ENCODE assay signal across 10 cellular contexts in genomic region chr20:17896247-17896723, GRCh38.
DNase-seq lines count a peak whose midpoint lies in the region; TF ChIP-seq lines count a peak whose summit lies in the region.
"Had no signal": no experiment of that assay in that cellular context is flagged by ENCODE, and none has a peak within 500 bp of the region (broad histone marks: within the 10 kb centered on the region; RNA-seq: fewer than 3 reads in every experiment).

No MANE protein-coding gene starts in this region.

- H3K79me2 ChIP-seq in fibroblast of lung (ENCODE audit: control insufficient read depth, insufficient read depth, low read length) (no peaks in the 10 kb centered on the region), neural progenitor cell (ENCODE audit: low read depth) (no peaks in the 10 kb centered on the region)

- no peak for TF ChIP-seq POLR2A in vagina (IDR thresholded peaks at IDR 0.05)

- H3K4me1 ChIP-seq in fibroblast of lung (ENCODE audit: control insufficient read depth, extremely low read depth, insufficient read depth, low read length) (peaks cover 7% of the 10 kb centered on the region), neural progenitor cell (no peaks in the 10 kb centered on the region), vagina (peaks cover 5% of the 10 kb centered on the region)

- H3K4me3 ChIP-seq in fibroblast of lung (replicated peaks in 1 of 4; ENCODE audit: control extremely low read depth in 1 of 4, insufficient read depth in 1 of 4, low read depth in 3 of 4, low read length in 4 of 4) (peak overlapping the region in 1 of 4 experiments; percentile 52), neural progenitor cell (no peak overlapping the region), vagina (no peak overlapping the region)

- TF ChIP-seq CTCF in fibroblast of lung (conservative IDR thresholded peaks at IDR 0.05 in 1 of 2, IDR thresholded peaks at IDR 0.05 in 1 of 2; ENCODE audit: low read depth in 1 of 2, low read length in 2 of 2) (no peak), neural progenitor cell (IDR thresholded peaks at IDR 0.05) (no peak), vagina (IDR thresholded peaks at IDR 0.05) (no peak)

- intact Hi-C loops in vagina (cut with DNase I): loop anchor here (5.0 to 10.0 kb wide), 2 partner anchors 214 to 361 kb away; partner anchors contain the start of genes BFSP1 and RRBP1
- intact Hi-C loops in activated naive CD4-positive, alpha-beta T cell treated with anti-CD3 and anti-CD28 coated beads for 36 hours (cut with micrococcal nuclease): loop anchor here (5.0 to 10.0 kb wide), 2 partner anchors 94 to 379 kb away; no protein-coding TSS in a partner anchor

- H3K9ac ChIP-seq in fibroblast of lung (ENCODE audit: insufficient read depth, low read length) (no peak overlapping the region), neural progenitor cell (no peak overlapping the region)

- peak overlapping the region; percentile 93 for H3K4me2 ChIP-seq in fibroblast of lung (ENCODE audit: extremely low read depth, insufficient read depth, low read length)
- H3K4me2 ChIP-seq in neural progenitor cell: no peak overlapping the region

- peaks cover 13% of the 10 kb centered on the region for H3K4me1 Mint-ChIP-seq in activated naive CD8-positive, alpha-beta T cell (ENCODE audit: low read depth)
- peaks cover 27% of the 10 kb centered on the region for H3K4me1 Mint-ChIP-seq in activated naive CD8-positive, alpha-beta T cell treated with anti-CD3 and anti-CD28 coated beads for 36 hours
- peaks cover 18% of the 10 kb centered on the region for H3K4me1 Mint-ChIP-seq in neural progenitor cell
- H3K4me1 Mint-ChIP-seq in activated naive CD4-positive, alpha-beta T cell treated with anti-CD3 and anti-CD28 coated beads for 36 hours (ENCODE audit: low read depth): peaks cover 12% of the 10 kb centered on the region

- no peaks in the 10 kb centered on the region for H3K9me3 ChIP-seq in fibroblast of lung (ENCODE audit: control insufficient read depth, insufficient read depth, low read depth, low read length)
- no peaks in the 10 kb centered on the region for H3K9me3 ChIP-seq in neural progenitor cell (ENCODE audit: low read depth)
- H3K9me3 ChIP-seq in vagina: no peaks in the 10 kb centered on the region

- H3K36me3 ChIP-seq in fibroblast of lung (ENCODE audit: control insufficient read depth, insufficient read depth, low read length) (no peaks in the 10 kb centered on the region), neural progenitor cell (no peaks in the 10 kb centered on the region), vagina (no peaks in the 10 kb centered on the region)

- peak overlapping the region; percentile 76 for H3K27ac ChIP-seq in fibroblast of lung (ENCODE audit: insufficient read depth, low read length)
- no peak overlapping the region for H3K27ac ChIP-seq in neural progenitor cell
- H3K27ac ChIP-seq in vagina: peak overlapping the region; percentile 86

- CTCF ChIA-PET in activated naive CD4-positive, alpha-beta T cell treated with anti-CD3 and anti-CD28 coated beads for 36 hours (lab: Charles Lee): interaction anchor here (0.7 to 1.6 kb wide), 6 partner anchors 24 to 391 kb away, joined by 3 to 9 read pairs (median 4); partner anchors contain the start of gene RRBP1

- peak overlapping the region; percentile 68 for H3K4me3 Mint-ChIP-seq in activated naive CD8-positive, alpha-beta T cell
- no peak overlapping the region for H3K4me3 Mint-ChIP-seq in activated naive CD8-positive, alpha-beta T cell treated with anti-CD3 and anti-CD28 coated beads for 36 hours
- H3K4me3 Mint-ChIP-seq in neural progenitor cell: no peak overlapping the region
- no peak overlapping the region for H3K4me3 Mint-ChIP-seq in activated naive CD4-positive, alpha-beta T cell treated with anti-CD3 and anti-CD28 coated beads for 36 hours

- H3K27me3 Mint-ChIP-seq in activated naive CD8-positive, alpha-beta T cell: peaks cover 27% of the 10 kb centered on the region
- H3K27me3 Mint-ChIP-seq in activated naive CD8-positive, alpha-beta T cell treated with anti-CD3 and anti-CD28 coated beads for 36 hours: peaks cover 47% of the 10 kb centered on the region
- peaks cover 12% of the 10 kb centered on the region for H3K27me3 Mint-ChIP-seq in neural progenitor cell (ENCODE audit: insufficient read depth, low read depth)
- H3K27me3 Mint-ChIP-seq in activated naive CD4-positive, alpha-beta T cell treated with anti-CD3 and anti-CD28 coated beads for 36 hours (ENCODE audit: low read depth): peaks cover 28% of the 10 kb centered on the region

- H3K27me3 ChIP-seq in fibroblast of lung (ENCODE audit: control insufficient read depth, insufficient read depth, low read length): no peaks in the 10 kb centered on the region
- H3K27me3 ChIP-seq in neural progenitor cell: no peaks in the 10 kb centered on the region
- H3K27me3 ChIP-seq in vagina: no peaks in the 10 kb centered on the region

- H4K20me1 ChIP-seq in fibroblast of lung (ENCODE audit: control insufficient read depth, extremely low read depth, insufficient read depth, low read length) (no peaks in the 10 kb centered on the region), neural progenitor cell (ENCODE audit: low read depth) (no peaks in the 10 kb centered on the region)

- DNase-seq in activated naive CD8-positive, alpha-beta T cell treated with anti-CD3 and anti-CD28 coated beads for 36 hours: no peak
- DNase-seq in fibroblast of lung (ENCODE audit: low read depth in 2 of 2): no peak
- DNase-seq in neural progenitor cell (ENCODE audit: low spot score): no peak
- no peak for DNase-seq in vagina (ENCODE audit: extremely low spot score in 2 of 2)
- no peak for DNase-seq in cortex of kidney (lab: John Stamatoyannopoulos, UW)
- no peak for DNase-seq in NCI-H128 (lab: John Stamatoyannopoulos, UW; ENCODE audit: unreplicated experiment)
- DNase-seq in activated naive CD4-positive, alpha-beta T cell treated with anti-CD3 and anti-CD28 coated beads for 36 hours: no peak
- DNase-seq: AML-193, NCI-H1417 had no signal

- H3K9me3 Mint-ChIP-seq in activated naive CD8-positive, alpha-beta T cell (ENCODE audit: low read depth): no peaks in the 10 kb centered on the region
- no peaks in the 10 kb centered on the region for H3K9me3 Mint-ChIP-seq in activated naive CD8-positive, alpha-beta T cell treated with anti-CD3 and anti-CD28 coated beads for 36 hours
- peaks cover 14% of the 10 kb centered on the region for H3K9me3 Mint-ChIP-seq in neural progenitor cell
- no peaks in the 10 kb centered on the region for H3K9me3 Mint-ChIP-seq in activated naive CD4-positive, alpha-beta T cell treated with anti-CD3 and anti-CD28 coated beads for 36 hours

- H3F3A ChIP-seq in neural progenitor cell (ENCODE audit: low read depth): no peaks in the 10 kb centered on the region

- no peaks in the 10 kb centered on the region for H3K36me3 Mint-ChIP-seq in activated naive CD8-positive, alpha-beta T cell
- H3K36me3 Mint-ChIP-seq in activated naive CD8-positive, alpha-beta T cell treated with anti-CD3 and anti-CD28 coated beads for 36 hours: no peaks in the 10 kb centered on the region
- no peaks in the 10 kb centered on the region for H3K36me3 Mint-ChIP-seq in neural progenitor cell
- H3K36me3 Mint-ChIP-seq in activated naive CD4-positive, alpha-beta T cell treated with anti-CD3 and anti-CD28 coated beads for 36 hours (ENCODE audit: low read depth): no peaks in the 10 kb centered on the region

- peak overlapping the region; percentile 4 for H3K27ac Mint-ChIP-seq in activated naive CD8-positive, alpha-beta T cell
- H3K27ac Mint-ChIP-seq in activated naive CD8-positive, alpha-beta T cell treated with anti-CD3 and anti-CD28 coated beads for 36 hours: no peak overlapping the region
- H3K27ac Mint-ChIP-seq in neural progenitor cell: no peak overlapping the region
- H3K27ac Mint-ChIP-seq in activated naive CD4-positive, alpha-beta T cell treated with anti-CD3 and anti-CD28 coated beads for 36 hours: no peak overlapping the region

- peak overlapping the region; percentile 15 for H2AFZ ChIP-seq in fibroblast of lung (ENCODE audit: low read length)
- peak overlapping the region; percentile 15 for H2AFZ ChIP-seq in neural progenitor cell (replicated peaks)
